Comparison of ENCODE assay signal across 32 cellular contexts in genomic region chr19:17908244-17908643, GRCh38. TPM values are rescaled to one million over a fixed set of nuclear protein-coding genes. Genes with fewer than 3 reads are reported as not detected.
"Had no signal": no experiment of that assay in that cellular context is flagged by ENCODE, and none has a peak within 500 bp of the region (broad histone marks: within the 10 kb centered on the region; RNA-seq: fewer than 3 reads in every experiment).

No MANE protein-coding gene starts in this region.

- H3K36me3 Mint-ChIP-seq: mesothelial cell of epicardium had no signal

- FAIRE-seq: colon, endometrium, islet of Langerhans, keratinocyte had no signal

- H3K4me1 Mint-ChIP-seq: mesothelial cell of epicardium had no signal

- H3K4me3 ChIP-seq: coronary artery, dorsolateral prefrontal cortex, esophagus squamous epithelium, gastrocnemius medialis, heart right ventricle, left lung, lower lobe of right lung, mucosa of descending colon had no signal

- ATAC-seq: effector memory CD8-positive, alpha-beta T cell; esophagus mucosa; gastrocnemius medialis; heart right ventricle; left cardiac atrium; left lung; left ventricle myocardium superior; lower lobe of right lung; mucosa of descending colon had no signal

- DNase-seq: dermis blood vessel endothelial cell; dorsolateral prefrontal cortex; effector CD4-positive, alpha-beta T cell; effector memory CD8-positive, alpha-beta T cell; endodermal cell; erythroblast; esophagus squamous epithelium; foreskin fibroblast; foreskin melanocyte; gastrocnemius medialis; glutamatergic neuron; head of caudate nucleus; heart right ventricle; hippocampal formation; left cardiac atrium; left lung; left ventricle myocardium superior; lower lobe of right lung; mesenchymal stem cell; mucosa of descending colon had no signal

- H3K4me1 ChIP-seq: gastrocnemius medialis, heart right ventricle, left lung, lower lobe of right lung had no signal

- H3K27ac Mint-ChIP-seq: effector memory CD8-positive, alpha-beta T cell; endodermal cell; mesothelial cell of epicardium had no signal

- H3K4me3 Mint-ChIP-seq: effector memory CD8-positive, alpha-beta T cell; endodermal cell; mesothelial cell of epicardium had no signal

- H3K27ac ChIP-seq: coronary artery, dorsolateral prefrontal cortex, epithelial cell of prostate, esophagus squamous epithelium, gastrocnemius medialis, heart right ventricle, left lung, lower lobe of right lung had no signal

- H3K9me3 Mint-ChIP-seq: effector memory CD8-positive, alpha-beta T cell had no signal

- H3K36me3 ChIP-seq: esophagus squamous epithelium, gastrocnemius medialis, heart right ventricle, left lung, lower lobe of right lung had no signal

RNA-seq across cellular contexts. Expression of gene SLC5A5, which starts 36.5 kb away (rescaled TPM):
- total RNA-seq: dermis blood vessel endothelial cell, esophagus mucosa, gastrocnemius medialis, glomerular endothelial cell, left cardiac atrium, left ventricle myocardium superior, lower leg skin, lung microvascular endothelial cell, mesothelial cell of epicardium, myocyte had no signal
- polyA plus RNA-seq: heart right ventricle, keratinocyte had no signal

RNA-seq across cellular contexts. Expression of gene KCNN1, which starts 58.7 kb away (rescaled TPM):
- total RNA-seq: esophagus mucosa, gastrocnemius medialis, left ventricle myocardium superior, lower lobe of right lung, myocyte had no signal
- polyA plus RNA-seq: heart right ventricle, keratinocyte had no signal
